In genomic region chr2:27990030-27990590, GRCh38 we compare ENCODE assay signal across 27 cellular contexts.
DNase-seq lines count a peak whose midpoint lies in the region; ATAC-seq, FAIRE-seq and TF ChIP-seq lines count a peak whose summit lies in the region.
"Had no signal": no experiment of that assay in that cellular context is flagged by ENCODE, and none has a peak within 500 bp of the region (broad histone marks: within the 10 kb centered on the region; RNA-seq: fewer than 3 reads in every experiment).

No MANE protein-coding gene starts in this region.

- peaks cover 12% of the 10 kb centered on the region for H3K36me3 Mint-ChIP-seq in osteocyte (ENCODE audit: unreplicated experiment)
- H3K36me3 Mint-ChIP-seq: natural killer cell, WTC11 had no signal

- H3K9me3 ChIP-seq in BE2C, result no peaks in the 10 kb centered on the region
- H3K9me3 ChIP-seq: esophagus muscularis mucosa, HAP-1, lower lobe of right lung, suprapubic skin had no signal

- H3K27me3 Mint-ChIP-seq in osteocyte (ENCODE audit: unreplicated experiment), result no peaks in the 10 kb centered on the region
- H3K27me3 Mint-ChIP-seq: activated CD4-positive, alpha-beta T cell treated with anti-CD3 and anti-CD28 coated beads, Interleukin-2, amount 10 ng/mL, durations not matched to agents 7 days and 5 days; activated naive CD8-positive, alpha-beta T cell; T-cell had no signal

- DNase-seq in BE2C (peak; percentile 44), RCC 7860 (ENCODE audit: low spot score) (peak; percentile 81), fibroblast of mammary gland (ENCODE audit: low read depth) (peak; percentile 25), renal cortical epithelial cell (ENCODE audit: low read depth) (peak; percentile 79), ecto neural progenitor cell (ENCODE audit: low spot score) (no peak), NCI-H2081 (lab: John Stamatoyannopoulos, UW) (no peak), osteocyte (ENCODE audit: extremely low spot score, unreplicated experiment) (no peak)
- DNase-seq: activated CD4-positive, alpha-beta T cell treated with anti-CD3 and anti-CD28 coated beads, Interleukin-2, amount 10 ng/mL, durations not matched to agents 7 days and 5 days; activated effector memory CD4-positive, alpha-beta T cell treated with Interleukin-2 at 50 U/mL for 16 hours; activated T-cell treated with anti-CD3 and anti-CD28 coated beads, Interleukin-2, amount 50 U/mL, for 1 hour; caudate nucleus; cortex of kidney; DMS153; lower lobe of right lung; natural killer cell; NCI-H510A; nucleus accumbens; stimulated activated naive CD4-positive, alpha-beta T cell treated with Interleukin-2 at 50 U/mL for 16 hours; T-cell had no signal

- H3K4me1 Mint-ChIP-seq in osteocyte (ENCODE audit: unreplicated experiment), result peaks cover 17% of the 10 kb centered on the region

- no peaks in the 10 kb centered on the region for H3K36me3 ChIP-seq in BE2C
- H3K36me3 ChIP-seq: ascending aorta, HAP-1, lower lobe of right lung, suprapubic skin had no signal

- peaks cover 10% of the 10 kb centered on the region for H3K4me1 ChIP-seq in BE2C
- H3K4me1 ChIP-seq: ascending aorta, HAP-1 had no signal

- TF ChIP-seq CTCF in BE2C (IDR thresholded peaks at IDR 0.05; ENCODE audit: low read depth, low read length) (no peak), fibroblast of mammary gland (conservative IDR thresholded peaks at IDR 0.05; ENCODE audit: control insufficient read depth, insufficient read depth, low read depth, low read length) (no peak), osteocyte (IDR thresholded peaks at IDR 0.05) (no peak)

- H3K27me3 ChIP-seq in BE2C, result no peaks in the 10 kb centered on the region
- H3K27me3 ChIP-seq: ascending aorta, esophagus muscularis mucosa, suprapubic skin had no signal

- no peak overlapping the region for H3K4me3 ChIP-seq in BE2C (ENCODE audit: low read depth, low read length)
- no peak overlapping the region for H3K4me3 ChIP-seq in fibroblast of mammary gland (ENCODE audit: control insufficient read depth, low read depth, low read length)
- H3K4me3 ChIP-seq: ascending aorta, esophagus muscularis mucosa, HAP-1, lower lobe of right lung, suprapubic skin had no signal

- H3K27ac Mint-ChIP-seq in osteocyte (ENCODE audit: unreplicated experiment), result no peak overlapping the region
- H3K27ac Mint-ChIP-seq: activated CD4-positive, alpha-beta T cell treated with anti-CD3 and anti-CD28 coated beads, Interleukin-2, amount 10 ng/mL, durations not matched to agents 7 days and 5 days; natural killer cell; WTC11 had no signal

- no peak overlapping the region for H3K4me3 Mint-ChIP-seq in osteocyte (ENCODE audit: unreplicated experiment)
- H3K4me3 Mint-ChIP-seq: activated CD4-positive, alpha-beta T cell treated with anti-CD3 and anti-CD28 coated beads, Interleukin-2, amount 10 ng/mL, durations not matched to agents 7 days and 5 days; activated naive CD8-positive, alpha-beta T cell; natural killer cell; T-cell; WTC11 had no signal

- ATAC-seq in HG02678 (IDR thresholded peaks at IDR 0.05; ENCODE audit: unreplicated experiment), result no peak
- ATAC-seq: natural killer cell, T-cell, WTC11 had no signal

- peaks cover 4% of the 10 kb centered on the region for H3K9me3 Mint-ChIP-seq in osteocyte (ENCODE audit: unreplicated experiment)
- H3K9me3 Mint-ChIP-seq: natural killer cell had no signal

- FAIRE-seq in RCC 7860 (lab: Jason Lieb, UNC), result peak; percentile 95
- FAIRE-seq: GM12891 had no signal

Comparison
In these comparisons a context has a peak if more than half of its experiments do, and no peak if none do; other contexts are left out.
1. DNase-seq: peak in BE2C (single experiment), RCC 7860 (single experiment), fibroblast of mammary gland (single experiment) and renal cortical epithelial cell (single experiment); none in ecto neural progenitor cell (single experiment), NCI-H2081 (0 of 2) and osteocyte (single experiment).